Comparison of ENCODE assay signal across 15 cellular contexts in genomic region chr11:60607483-60607882, GRCh38.
"Had no signal": no experiment of that assay in that cellular context is flagged by ENCODE, and none has a peak within 500 bp of the region (broad histone marks: within the 10 kb centered on the region; RNA-seq: fewer than 3 reads in every experiment).

No MANE protein-coding gene starts in this region.

- H3K27ac ChIP-seq: gastrocnemius medialis, tibial artery, vagina had no signal

- H3K9me3 ChIP-seq: gastrocnemius medialis, mucosa of descending colon, tibial artery, vagina had no signal

- DNase-seq: activated CD4-positive, alpha-beta T cell treated with anti-CD3 and anti-CD28 coated beads, Interleukin-2, amount 10 ng/mL, durations not matched to agents 24 days and 14 days; activated CD4-positive, CD25-positive, alpha-beta regulatory T cell; activated CD8-positive, alpha-beta memory T cell treated with anti-CD3 and anti-CD28 coated beads for 24 hours; activated naive CD4-positive, alpha-beta T cell treated with anti-CD3 and anti-CD28 coated beads, Interleukin-2, amount 10 ng/mL, durations not matched to agents 7 days and 5 days; dermis blood vessel endothelial cell; erythroblast; gastrocnemius medialis; left colon; mucosa of descending colon; naive thymus-derived CD4-positive, alpha-beta T cell; nucleus accumbens; posterior cingulate gyrus; tibial artery had no signal

- H3K27me3 ChIP-seq: gastrocnemius medialis, tibial artery, vagina had no signal

- H3K4me1 ChIP-seq: gastrocnemius medialis, tibial artery, vagina had no signal

- H3K36me3 ChIP-seq: gastrocnemius medialis, tibial artery, vagina had no signal

- H3K4me3 ChIP-seq: gastrocnemius medialis, lung, mucosa of descending colon, tibial artery, vagina had no signal
